ENCODE assay signal across 8 cellular contexts in genomic region chr2:71330585-71331330, GRCh38. TPM values are rescaled to one million over a fixed set of nuclear protein-coding genes. Genes with fewer than 3 reads are reported as not detected.
A peak's percentile ranks its signal among the peaks of the same experiment; 100 is the strongest.
DNase-seq lines count a peak whose midpoint lies in the region; ATAC-seq, FAIRE-seq and TF ChIP-seq lines count a peak whose summit lies in the region.

No MANE protein-coding gene starts in this region.

- H3K27me3 ChIP-seq in WERI-Rb-1 (ENCODE audit: insufficient read depth, low read depth, severe bottlenecking) (no peaks in the 10 kb centered on the region), right cardiac atrium (ENCODE audit: control insufficient read depth, insufficient read depth) (no peaks in the 10 kb centered on the region), subcutaneous abdominal adipose tissue (ENCODE audit: control insufficient read depth in 5 of 5, insufficient read depth in 4 of 5, low read length in 5 of 5) (no peaks in the 10 kb centered on the region)

- intact Hi-C loops in activated CD4-positive, alpha-beta T cell treated with anti-CD3 and anti-CD28 coated beads, Interleukin-2, amount 10 ng/mL, durations not matched to agents 24 days and 14 days (cut with micrococcal nuclease): loop anchor here (1.0 kb wide), 3 partner anchors 103 to 262 kb away; partner anchors contain the start of genes MCEE, MPHOSPH10, NAGK and PAIP2B
- intact Hi-C loops in right cardiac atrium (cut with DNase I) (loop anchor here in 1 of 4 donors (5.0 kb wide), 1 partner anchor 108 kb away; no protein-coding TSS in a partner anchor), kidney (cut with DNase I) (no loop called here)

- peak overlapping the region; percentile 78 for H3K4me3 ChIP-seq in WERI-Rb-1 (ENCODE audit: low read depth, low read length)
- H3K4me3 ChIP-seq in right cardiac atrium (ENCODE audit: low read length): peak overlapping the region; percentile 80
- peak overlapping the region in 4 of 5 donors; percentile 52 to 99 (median 83) for H3K4me3 ChIP-seq in subcutaneous abdominal adipose tissue (ENCODE audit: low read depth in 1 of 5, low read length in 5 of 5)
- peak overlapping the region in 1 of 2 donors; percentile 88 for H3K4me3 ChIP-seq in kidney (ENCODE audit: low read length in 2 of 2)

- peak overlapping the region; percentile 94 for H3K4me3 Mint-ChIP-seq in activated CD4-positive, alpha-beta T cell treated with anti-CD3 and anti-CD28 coated beads, Interleukin-2, amount 10 ng/mL, durations not matched to agents 24 days and 14 days

- H3K4me1 Mint-ChIP-seq in activated CD4-positive, alpha-beta T cell treated with anti-CD3 and anti-CD28 coated beads, Interleukin-2, amount 10 ng/mL, durations not matched to agents 24 days and 14 days: peaks cover 20% of the 10 kb centered on the region

- no peak for TF ChIP-seq POLR2A in GM18505 (IDR thresholded peaks at IDR 0.05; ENCODE audit: borderline replicate concordance, extremely low read depth, insufficient read depth, insufficient read length)

- peaks cover 12% of the 10 kb centered on the region for H3K27me3 Mint-ChIP-seq in activated CD4-positive, alpha-beta T cell treated with anti-CD3 and anti-CD28 coated beads, Interleukin-2, amount 10 ng/mL, durations not matched to agents 24 days and 14 days

- H3K9me3 Mint-ChIP-seq in activated CD4-positive, alpha-beta T cell treated with anti-CD3 and anti-CD28 coated beads, Interleukin-2, amount 10 ng/mL, durations not matched to agents 24 days and 14 days: no peaks in the 10 kb centered on the region

- H3K36me3 Mint-ChIP-seq in activated CD4-positive, alpha-beta T cell treated with anti-CD3 and anti-CD28 coated beads, Interleukin-2, amount 10 ng/mL, durations not matched to agents 24 days and 14 days (ENCODE audit: low read depth): peaks cover 24% of the 10 kb centered on the region

- H3K9ac ChIP-seq in subcutaneous abdominal adipose tissue (ENCODE audit: low read length in 5 of 5): no peak overlapping the region
- H3K9ac ChIP-seq in kidney (ENCODE audit: low read length in 2 of 2): no peak overlapping the region

- ATAC-seq in right cardiac atrium: no peak
- no peak for ATAC-seq in GM18505 (IDR thresholded peaks at IDR 0.05; ENCODE audit: unreplicated experiment)

- no peak overlapping the region for H3K27ac Mint-ChIP-seq in activated CD4-positive, alpha-beta T cell treated with anti-CD3 and anti-CD28 coated beads, Interleukin-2, amount 10 ng/mL, durations not matched to agents 24 days and 14 days

- H3K9me3 ChIP-seq in WERI-Rb-1 (ENCODE audit: severe bottlenecking) (no peaks in the 10 kb centered on the region), right cardiac atrium (ENCODE audit: control insufficient read depth, low read length) (no peaks in the 10 kb centered on the region), subcutaneous abdominal adipose tissue (ENCODE audit: control insufficient read depth in 5 of 5, low read length in 5 of 5) (peaks cover 0 to 6% (median 0%) of the 10 kb centered on the region in 5 donors), kidney (ENCODE audit: control insufficient read depth in 1 of 2, low read length in 2 of 2) (no peaks in the 10 kb centered on the region)

- no peak for FAIRE-seq in kidney (lab: Jason Lieb, UNC)

- H3K27ac ChIP-seq in WERI-Rb-1 (no peak overlapping the region), right cardiac atrium (ENCODE audit: low read length) (no peak overlapping the region), subcutaneous abdominal adipose tissue (ENCODE audit: low read depth, low read length) (no peak overlapping the region), kidney (ENCODE audit: low read depth in 2 of 2, low read length in 2 of 2) (no peak overlapping the region)

- no peak for DNase-seq in activated CD4-positive, alpha-beta T cell treated with anti-CD3 and anti-CD28 coated beads, Interleukin-2, amount 10 ng/mL, durations not matched to agents 24 days and 14 days
- no peak for DNase-seq in activated CD4-positive, alpha-beta T cell treated with anti-CD3 and anti-CD28 coated beads, Interleukin-2, amount 50 U/mL, for 1 hour
- DNase-seq in WERI-Rb-1 (no peak), right cardiac atrium (peak in 1 of 3 donors; percentile 53), kidney (no peak), DMS79 (lab: John Stamatoyannopoulos, UW) (no peak)

- H3K4me1 ChIP-seq in right cardiac atrium (ENCODE audit: control insufficient read depth, insufficient read depth, low read length) (no peaks in the 10 kb centered on the region), subcutaneous abdominal adipose tissue (ENCODE audit: control insufficient read depth in 5 of 5, insufficient read depth in 5 of 5, low read length in 5 of 5) (peaks cover 0 to 33% (median 26%) of the 10 kb centered on the region in 5 donors), kidney (ENCODE audit: control insufficient read depth in 1 of 2, insufficient read depth in 1 of 2, low read depth in 1 of 2, low read length in 2 of 2) (peaks cover 4 to 11% of the 10 kb centered on the region in 2 donors)

- peaks cover 24% of the 10 kb centered on the region for H3K36me3 ChIP-seq in WERI-Rb-1
- no peaks in the 10 kb centered on the region for H3K36me3 ChIP-seq in subcutaneous abdominal adipose tissue (ENCODE audit: control insufficient read depth in 5 of 5, insufficient read depth in 5 of 5, low read length in 5 of 5)
- no peaks in the 10 kb centered on the region for H3K36me3 ChIP-seq in kidney (ENCODE audit: control insufficient read depth in 1 of 2, insufficient read depth in 2 of 2, low read length in 2 of 2)

- no peak for TF ChIP-seq CTCF in WERI-Rb-1 (IDR thresholded peaks at IDR 0.05; ENCODE audit: low read depth, low read length)
- TF ChIP-seq CTCF in kidney (IDR thresholded peaks at IDR 0.05; ENCODE audit: borderline replicate concordance, extremely low read depth, insufficient read depth): no peak

- WGBS in right cardiac atrium: 51% methylated on average over 14 of the region's 14 CpGs

RNA-seq across cellular contexts. Expression of gene ZNF638, which starts 0.8 kb away (rescaled TPM):
- 90.2 and 91.5 TPM in 2 replicates for total RNA-seq in activated CD4-positive, alpha-beta T cell treated with anti-CD3 and anti-CD28 coated beads, Interleukin-2, amount 10 ng/mL, durations not matched to agents 24 days and 14 days
- 10 to 100 TPM; 72.3 to 84.2 (median 78.9) TPM for total RNA-seq in right cardiac atrium
- polyA plus RNA-seq in right cardiac atrium: 69.9 TPM
- 122 TPM for total RNA-seq in kidney
- polyA plus RNA-seq in kidney (ENCODE audit: insufficient read depth, low read depth, low replicate concordance): 84.8 TPM
